ENCODE assay signal across 20 cellular contexts in the genomic region with DNA sequence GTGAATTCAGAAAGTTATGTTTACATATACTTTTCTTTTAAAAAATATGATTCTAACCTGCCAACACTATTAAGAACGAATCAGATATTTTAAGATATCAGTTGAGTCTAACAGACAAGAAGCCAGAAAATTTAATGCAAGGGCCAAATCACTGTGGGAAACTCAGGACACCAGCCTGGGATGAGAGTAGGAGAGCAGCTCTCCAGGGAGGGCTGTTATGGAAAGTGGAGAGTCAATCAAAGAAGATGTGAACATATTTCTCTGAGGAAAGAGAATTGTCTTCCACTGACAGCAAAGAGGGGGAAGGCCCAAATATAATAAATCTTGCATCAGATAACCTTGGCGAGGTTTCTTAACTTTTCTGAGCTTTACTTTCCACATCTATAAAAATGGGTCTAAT.
"Had no signal": no experiment of that assay in that cellular context is flagged by ENCODE, and none has a peak within 500 bp of the region (broad histone marks: within the 10 kb centered on the region; RNA-seq: fewer than 3 reads in every experiment).

No MANE protein-coding gene starts in this region.

- ATAC-seq: left lobe of liver; psoas muscle; right lobe of liver; SK-N-SH treated with all-trans-retinoic acid at 6 μM for 48 hours; stimulated activated memory B cell treated with anti-CD40 and anti-IgM and Interleukin-4, amounts not matched to agents 10 μg/mL and 1 μg/mL and 100 μg/mL, for 72 hours had no signal

- H3K9me3 Mint-ChIP-seq: activated T-helper 1 cell treated with anti-CD3 and anti-CD28 coated beads, Interleukin-12 subunit alpha, Interleukin-12 subunit beta, Interleukin-2, Interleukin-4 antibody, amounts not matched to agents 30 ng/mL and 10 ng/mL and 1 ng/mL, durations not matched to agents 14 hours and 24 hours and 36 hours; stimulated activated memory B cell treated with anti-CD40 and anti-IgM and Interleukin-4, amounts not matched to agents 10 μg/mL and 1 μg/mL and 100 μg/mL, for 72 hours had no signal

- H3K4me1 Mint-ChIP-seq: stimulated activated memory B cell treated with anti-CD40 and anti-IgM and Interleukin-4, amounts not matched to agents 10 μg/mL and 1 μg/mL and 100 μg/mL, for 72 hours had no signal

- H3K27me3 Mint-ChIP-seq: stimulated activated memory B cell treated with anti-CD40 and anti-IgM and Interleukin-4, amounts not matched to agents 10 μg/mL and 1 μg/mL and 100 μg/mL, for 72 hours had no signal

- H3K36me3 ChIP-seq: adrenal gland, cardiac muscle cell, ovary, right lobe of liver had no signal

- H3K4me3 ChIP-seq: adrenal gland, cardiac muscle cell, ovary, psoas muscle, right lobe of liver had no signal

- H3K27me3 ChIP-seq: adrenal gland, cardiac muscle cell, ovary, right lobe of liver had no signal

- H3K27ac ChIP-seq: adrenal gland, cardiac muscle cell, epithelial cell of prostate, ovary, psoas muscle, right lobe of liver had no signal

- H3K9me3 ChIP-seq: adrenal gland, ovary, psoas muscle, right lobe of liver had no signal

- H3K27ac Mint-ChIP-seq: activated T-helper 1 cell treated with anti-CD3 and anti-CD28 coated beads, Interleukin-12 subunit alpha, Interleukin-12 subunit beta, Interleukin-2, Interleukin-4 antibody, amounts not matched to agents 30 ng/mL and 10 ng/mL and 1 ng/mL, durations not matched to agents 14 hours and 24 hours and 36 hours; stimulated activated memory B cell treated with anti-CD40 and anti-IgM and Interleukin-4, amounts not matched to agents 10 μg/mL and 1 μg/mL and 100 μg/mL, for 72 hours had no signal

- H3K4me3 Mint-ChIP-seq: activated T-helper 1 cell treated with anti-CD3 and anti-CD28 coated beads, Interleukin-12 subunit alpha, Interleukin-12 subunit beta, Interleukin-2, Interleukin-4 antibody, amounts not matched to agents 30 ng/mL and 10 ng/mL and 1 ng/mL, durations not matched to agents 14 hours and 24 hours and 36 hours; stimulated activated memory B cell treated with anti-CD40 and anti-IgM and Interleukin-4, amounts not matched to agents 10 μg/mL and 1 μg/mL and 100 μg/mL, for 72 hours had no signal

- H3K4me1 ChIP-seq: adrenal gland, psoas muscle had no signal

- DNase-seq: activated CD4-positive, alpha-beta T cell treated with anti-CD3 and anti-CD28 coated beads, Interleukin-2, amount 50 U/mL, for 1 hour; activated CD8-positive, alpha-beta memory T cell treated with anti-CD3 and anti-CD28 coated beads, Interleukin-2, amount 50 U/mL, for 4 hours; activated gamma-delta T cell treated with Interleukin-2 at 50 U/mL for 16 hours; adrenal gland; foreskin fibroblast; glutamatergic neuron; kidney; mammary epithelial cell; ovary; psoas muscle; right lobe of liver; SIG-M5; small intestine; stimulated activated CD4-positive, alpha-beta T cell treated with anti-CD3 and anti-CD28 coated beads, Interleukin-4, amount 100 ng/mL, for 24 hours had no signal
